18 cellular contexts compared by ENCODE assay signal in genomic region chr6:126147416-126147815, GRCh38.
"Had no signal": no experiment of that assay in that cellular context is flagged by ENCODE, and none has a peak within 500 bp of the region (broad histone marks: within the 10 kb centered on the region; RNA-seq: fewer than 3 reads in every experiment).

No MANE protein-coding gene starts in this region.

- DNase-seq: cerebellar nuclear complex; erythroblast; foreskin keratinocyte; head of caudate nucleus; hippocampal formation; left cardiac atrium; mucosa of descending colon; naive thymus-derived CD8-positive, alpha-beta T cell; occipital lobe; pancreas; psoas muscle; small intestine; stimulated activated CD4-positive, alpha-beta T cell treated with anti-CD3 and anti-CD28 coated beads, Interleukin-12 subunit alpha, Interleukin-12 subunit beta, amount 100 ng/mL, for 4 hours; stimulated activated naive CD4-positive, alpha-beta T cell had no signal

- H3K4me3 ChIP-seq: cardiac muscle cell, mucosa of descending colon, pancreas, psoas muscle, thyroid gland had no signal

- H3K4me1 Mint-ChIP-seq: naive thymus-derived CD8-positive, alpha-beta T cell had no signal

- H3K4me3 Mint-ChIP-seq: dendritic cell treated with granulocyte-macrophage colony-stimulating factor and Interleukin-4, amounts not matched to agents 40 ng/mL and 50 ng/mL, for 4 days; naive thymus-derived CD8-positive, alpha-beta T cell; type B pancreatic cell had no signal

- ATAC-seq: foreskin keratinocyte; left cardiac atrium; mucosa of descending colon; naive thymus-derived CD8-positive, alpha-beta T cell; pancreas; psoas muscle had no signal

- H3K36me3 ChIP-seq: cardiac muscle cell, pancreas, thyroid gland had no signal

- H3K27me3 Mint-ChIP-seq: dendritic cell treated with granulocyte-macrophage colony-stimulating factor and Interleukin-4, amounts not matched to agents 40 ng/mL and 50 ng/mL, for 4 days; type B pancreatic cell had no signal

- H3K9me3 Mint-ChIP-seq: dendritic cell treated with granulocyte-macrophage colony-stimulating factor and Interleukin-4, amounts not matched to agents 40 ng/mL and 50 ng/mL, for 4 days; naive thymus-derived CD8-positive, alpha-beta T cell had no signal

- H3K27me3 ChIP-seq: cardiac muscle cell, foreskin keratinocyte, pancreas, thyroid gland had no signal

- H3K4me1 ChIP-seq: foreskin keratinocyte, pancreas, psoas muscle had no signal

- H3K27ac Mint-ChIP-seq: dendritic cell treated with granulocyte-macrophage colony-stimulating factor and Interleukin-4, amounts not matched to agents 40 ng/mL and 50 ng/mL, for 4 days; naive thymus-derived CD8-positive, alpha-beta T cell; type B pancreatic cell had no signal

- H3K36me3 Mint-ChIP-seq: naive thymus-derived CD8-positive, alpha-beta T cell; type B pancreatic cell had no signal

- H3K27ac ChIP-seq: cardiac muscle cell, foreskin keratinocyte, pancreas, psoas muscle, thyroid gland had no signal
